11 cellular contexts compared by ENCODE assay signal in genomic region chr17:44901323-44901965, GRCh38. TPM values are rescaled to one million over a fixed set of nuclear protein-coding genes. Genes with fewer than 3 reads are reported as not detected.
DNase-seq lines count a peak whose midpoint lies in the region; ATAC-seq and TF ChIP-seq lines count a peak whose summit lies in the region.
"Had no signal": no experiment of that assay in that cellular context is flagged by ENCODE, and none has a peak within 500 bp of the region (broad histone marks: within the 10 kb centered on the region; RNA-seq: fewer than 3 reads in every experiment).

No MANE protein-coding gene starts in this region.

- H3K4me1 ChIP-seq in PC-9 (replicated peaks; ENCODE audit: insufficient read depth) (peaks cover 54% of the 10 kb centered on the region), skeletal muscle satellite cell (ENCODE audit: control insufficient read depth, insufficient read depth, low read length) (peaks cover 50% of the 10 kb centered on the region)

- H3K27me3 ChIP-seq in PC-9 (ENCODE audit: insufficient read depth, low read depth) (no peaks in the 10 kb centered on the region), skeletal muscle satellite cell (ENCODE audit: control insufficient read depth, insufficient read depth, low read length) (no peaks in the 10 kb centered on the region)

- H3K79me2 ChIP-seq in PC-9 (ENCODE audit: low read depth) = peaks cover 27% of the 10 kb centered on the region

- H3K36me3 ChIP-seq in PC-9 (ENCODE audit: low read depth) (no peaks in the 10 kb centered on the region), skeletal muscle satellite cell (ENCODE audit: insufficient read depth, low read length) (no peaks in the 10 kb centered on the region)

- no peak overlapping the region for H2AFZ ChIP-seq in PC-9

- DNase-seq in NCI-H510A treated with DMSO at 0.1 percent for 48 hours (lab: John Stamatoyannopoulos, UW) (peak; percentile 27), NCI-H510A (lab: John Stamatoyannopoulos, UW) (no peak), PC-9 (peak; percentile 44 to 87), dermis blood vessel endothelial cell (peak; percentile 75), mucosa of gallbladder (ENCODE audit: low spot score) (no peak)
- no peak for DNase-seq in activated CD8-positive, alpha-beta memory T cell treated with anti-CD3 and anti-CD28 coated beads, Interleukin-2, amount 50 U/mL, for 4 hours
- no peak for DNase-seq in activated T-cell treated with anti-CD3 and anti-CD28 coated beads, Interleukin-2, amount 50 U/mL, for 4 hours
- DNase-seq: activated CD4-positive, alpha-beta memory T cell treated with anti-CD3 and anti-CD28 coated beads, Interleukin-2, amount 10 ng/mL, durations not matched to agents 7 days and 5 days; endodermal cell had no signal

- H3F3A ChIP-seq in PC-9 (ENCODE audit: insufficient read depth, low read depth) = peaks cover 43% of the 10 kb centered on the region

- H3K27me3 Mint-ChIP-seq in activated T-cell treated with anti-CD3 and anti-CD28 coated beads, Interleukin-2, amount 50 U/mL, for 4 hours (ENCODE audit: low read depth) = peaks cover 3% of the 10 kb centered on the region

- ATAC-seq in activated T-cell treated with anti-CD3 and anti-CD28 coated beads, Interleukin-2, amount 50 U/mL, for 4 hours = no peak

- CTCF ChIA-PET in PC-9 (lab: Charles Lee) = no interaction called here

- H3K9me2 ChIP-seq in PC-9 (ENCODE audit: insufficient read depth) = no peaks in the 10 kb centered on the region

- TF ChIP-seq CTCF in PC-9 (conservative IDR thresholded peaks at IDR 0.05) = no peak

- H3K4me2 ChIP-seq in PC-9 (peak overlapping the region; percentile 88), skeletal muscle satellite cell (ENCODE audit: low read length) (peak overlapping the region; percentile 50)

- H3K36me3 Mint-ChIP-seq in activated T-cell treated with anti-CD3 and anti-CD28 coated beads, Interleukin-2, amount 50 U/mL, for 4 hours (ENCODE audit: insufficient read depth) = peaks cover 3% of the 10 kb centered on the region

- H3K9me3 ChIP-seq in PC-9 (ENCODE audit: insufficient read depth, low read depth) (no peaks in the 10 kb centered on the region), skeletal muscle satellite cell (replicated peaks; ENCODE audit: low read length) (no peaks in the 10 kb centered on the region)

- H3K9ac ChIP-seq in skeletal muscle satellite cell (ENCODE audit: low read depth, low read length) = no peak overlapping the region

- H3K4me3 ChIP-seq in PC-9 = peak overlapping the region; percentile 17; the same call in 1 of the 2 replicates
- peak overlapping the region; percentile 0 for H3K4me3 ChIP-seq in skeletal muscle satellite cell (ENCODE audit: low read length)

- peak overlapping the region; percentile 66 for H3K27ac ChIP-seq in PC-9

- H3K9me3 Mint-ChIP-seq in activated T-cell treated with anti-CD3 and anti-CD28 coated beads, Interleukin-2, amount 50 U/mL, for 4 hours = no peaks in the 10 kb centered on the region
- H3K9me3 Mint-ChIP-seq: activated CD4-positive, alpha-beta memory T cell treated with anti-CD3 and anti-CD28 coated beads, Interleukin-2, amount 10 ng/mL, durations not matched to agents 7 days and 5 days; endodermal cell had no signal

- 0 out of 2 replicates have a peak, but pooled peaks cover 6% of the 10 kb centered on the region for H4K20me1 ChIP-seq in PC-9 (ENCODE audit: insufficient read depth)

- H3K4me3 Mint-ChIP-seq in activated T-cell treated with anti-CD3 and anti-CD28 coated beads, Interleukin-2, amount 50 U/mL, for 4 hours = no peak overlapping the region
- H3K4me3 Mint-ChIP-seq: activated CD4-positive, alpha-beta memory T cell treated with anti-CD3 and anti-CD28 coated beads, Interleukin-2, amount 10 ng/mL, durations not matched to agents 7 days and 5 days; endodermal cell had no signal

- no TSS peak for BruUV-seq in PC-9 (replicated peaks; lab: Mats Ljungman, UMichigan)

- peaks cover 18% of the 10 kb centered on the region for H3K4me1 Mint-ChIP-seq in activated T-cell treated with anti-CD3 and anti-CD28 coated beads, Interleukin-2, amount 50 U/mL, for 4 hours (ENCODE audit: low read depth)

- intact Hi-C loops in PC-9 (cut with micrococcal nuclease; ENCODE audit: unreplicated experiment) = no loop called here

- POLR2A ChIA-PET in PC-9 (lab: Charles Lee; ENCODE audit: unreplicated experiment) = interaction anchor here (0.5 to 0.7 kb wide), 3 partner anchors 61 to 229 kb away, joined by 3 to 4 read pairs (median 3); no protein-coding TSS in a partner anchor

RNA-seq across cellular contexts. Expression of gene EFTUD2, which starts 2.2 kb away (rescaled TPM):
- 111 and 126 TPM in 2 replicates for total RNA-seq in PC-9 (2021)
- total RNA-seq in dermis blood vessel endothelial cell = 154 and 298 TPM in 2 replicates
- total RNA-seq in skeletal muscle satellite cell (2012; rRNA removed) = 94.4 and 120 TPM in 2 replicates
- total RNA-seq in activated T-cell treated with anti-CD3 and anti-CD28 coated beads, Interleukin-2, amount 50 U/mL, for 4 hours = 100 to 1,000 TPM; 257 to 303 (median 269) TPM
- 72.8 TPM for total RNA-seq in mucosa of gallbladder

RNA-seq across cellular contexts. Expression of gene GFAP, which starts 13.9 kb away (rescaled TPM):
- total RNA-seq in PC-9 (2021) = not detected in 2 replicates
- total RNA-seq in dermis blood vessel endothelial cell = 0.51 TPM in 1 of 2 replicates, not detected in the other
- total RNA-seq in skeletal muscle satellite cell (2012; rRNA removed) = under 0.01 TPM in 1 of 2 replicates, not detected in the other
- total RNA-seq in activated T-cell treated with anti-CD3 and anti-CD28 coated beads, Interleukin-2, amount 50 U/mL, for 4 hours = not detected
- total RNA-seq in mucosa of gallbladder = 0.09 TPM
- total RNA-seq: activated CD4-positive, alpha-beta memory T cell treated with anti-CD3 and anti-CD28 coated beads, Interleukin-2, amount 10 ng/mL, durations not matched to agents 7 days and 5 days had no signal

RNA-seq across cellular contexts. Expression of gene KIF18B, which starts 46.1 kb away (rescaled TPM):
- total RNA-seq in PC-9 (2021) (48.2 and 58.5 TPM in 2 replicates), dermis blood vessel endothelial cell (1.4 and 7.3 TPM in 2 replicates), mucosa of gallbladder (1.4 TPM)
- total RNA-seq in skeletal muscle satellite cell (2012; rRNA removed) = 4.4 and 4.6 TPM in 2 replicates
- total RNA-seq in activated T-cell treated with anti-CD3 and anti-CD28 coated beads, Interleukin-2, amount 50 U/mL, for 4 hours = 1 to 10 TPM; 2.4 to 4.8 (median 3.7) TPM

RNA-seq across cellular contexts. Expression of gene HIGD1B, which starts 53.8 kb away (rescaled TPM):
- total RNA-seq in PC-9 (2021) (not detected in 2 replicates), dermis blood vessel endothelial cell (not detected in 2 replicates), mucosa of gallbladder (7.2 TPM)
- not detected in 2 replicates for total RNA-seq in skeletal muscle satellite cell (2012; rRNA removed)
- total RNA-seq in activated T-cell treated with anti-CD3 and anti-CD28 coated beads, Interleukin-2, amount 50 U/mL, for 4 hours = not detected
- total RNA-seq: activated CD4-positive, alpha-beta memory T cell treated with anti-CD3 and anti-CD28 coated beads, Interleukin-2, amount 10 ng/mL, durations not matched to agents 7 days and 5 days; endodermal cell; mononuclear cell had no signal

Comparison
In these comparisons a context has a peak if more than half of its experiments do, and no peak if none do; other contexts are left out.
1. DNase-seq: peak in NCI-H510A treated with DMSO at 0.1 percent for 48 hours (single experiment), PC-9 (2 of 2) and dermis blood vessel endothelial cell (single experiment); none in NCI-H510A (single experiment), activated CD8-positive, alpha-beta memory T cell treated with anti-CD3 and anti-CD28 coated beads, Interleukin-2, amount 50 U/mL, for 4 hours (single experiment), activated T-cell treated with anti-CD3 and anti-CD28 coated beads, Interleukin-2, amount 50 U/mL, for 4 hours (single experiment) and mucosa of gallbladder (single experiment).